8 cellular contexts compared by ENCODE assay signal in the genomic region with DNA sequence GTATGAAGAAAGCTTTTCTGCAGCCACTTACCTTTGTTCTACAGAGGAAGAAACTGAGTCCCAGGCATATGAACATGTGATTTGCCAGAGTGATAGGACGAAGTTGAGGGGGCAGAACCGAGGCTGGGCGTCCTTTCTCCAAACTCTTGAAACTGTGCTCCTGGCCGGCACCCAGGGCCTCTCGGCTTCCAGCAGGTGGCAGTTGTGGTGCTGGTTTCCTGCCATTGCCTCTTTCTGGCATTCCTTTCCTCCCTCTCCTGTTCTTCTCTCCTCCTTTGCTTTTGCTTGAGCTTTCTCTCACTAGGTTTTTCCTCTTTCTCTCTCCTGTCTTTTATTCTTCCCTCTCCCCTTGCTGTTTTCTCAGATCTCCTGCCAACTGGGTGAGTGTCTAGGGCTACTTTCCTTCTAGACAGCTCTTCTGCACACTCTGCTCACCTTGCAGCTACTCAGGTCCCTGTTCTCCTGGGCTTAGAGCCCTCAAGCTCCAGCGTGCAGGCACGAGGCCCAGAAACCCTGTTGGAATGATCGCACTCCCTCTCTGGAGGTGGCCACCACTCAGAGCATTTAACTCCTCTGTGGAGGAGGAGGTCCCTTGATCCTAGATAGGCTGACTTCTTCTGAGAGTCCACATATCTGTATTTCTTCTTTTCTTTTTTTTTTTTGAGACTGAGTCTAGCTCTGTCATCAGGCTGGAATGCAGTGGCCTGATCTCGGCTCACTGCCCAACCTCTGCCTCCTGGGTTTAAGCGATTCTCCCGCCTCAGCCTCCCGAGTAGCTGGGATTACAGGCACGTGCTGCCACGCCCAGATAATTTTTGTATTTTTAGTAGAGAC. TPM values are rescaled to one million over a fixed set of nuclear protein-coding genes. Genes with fewer than 3 reads are reported as not detected.
DNase-seq lines count a peak whose midpoint lies in the region; FAIRE-seq and TF ChIP-seq lines count a peak whose summit lies in the region.

No MANE protein-coding gene starts in this region.

- no peak overlapping the region for H2BK12ac ChIP-seq in H1 (ENCODE audit: low read depth, low read length)

- H2BK120ac ChIP-seq in H1 (replicated peaks; ENCODE audit: low read depth, low read length): no peak overlapping the region

- no peak overlapping the region for H3K18ac ChIP-seq in H1 (ENCODE audit: extremely low read depth, low read length)

- peak; percentile 63 to 67 for TF ChIP-seq RAD21 in H1 (IDR thresholded peaks at IDR 0.05 in 1 of 2, conservative IDR thresholded peaks at IDR 0.05 in 1 of 2; ENCODE audit: low read depth in 2 of 2, low read length in 2 of 2)

- H3K27me3 ChIP-seq in H1 (replicated peaks in 1 of 4; ENCODE audit: control insufficient read depth in 3 of 4, extremely low read depth in 1 of 4, insufficient read depth in 3 of 4, low read length in 3 of 4): no peaks in the 10 kb centered on the region

- no peak overlapping the region for H3K23ac ChIP-seq in H1 (ENCODE audit: insufficient read length)

- H3K56ac ChIP-seq in H1 (replicated peaks; ENCODE audit: insufficient read length, low read depth, low read length): no peak overlapping the region

- 70% methylated on average over 14 of the region's 14 CpGs; no CpG with 5 or more reads in 1 of the 2 experiments for WGBS in H1 (ENCODE audit: extremely low coverage in 1 of 2, insufficient coverage in 1 of 2, insufficient read length in 1 of 2, insufficient replicate concordance in 2 of 2, low coverage in 1 of 2, low lambda C conversion rate in 2 of 2, missing lambda C conversion rate in 1 of 2), 2 experiments

- TF ChIP-seq EP300 in H1 (IDR thresholded peaks at IDR 0.05; ENCODE audit: borderline replicate concordance in 1 of 2, low read depth in 2 of 2, low read length in 2 of 2): no peak

- H3K36me3 ChIP-seq in H1 (ENCODE audit: control insufficient read depth in 2 of 4, insufficient read depth in 4 of 4, low read length in 3 of 4): no peaks in the 10 kb centered on the region

- H4K20me1 ChIP-seq in H1 (replicated peaks in 1 of 2; ENCODE audit: control insufficient read depth in 1 of 2, insufficient read depth in 2 of 2, low read length in 2 of 2): peaks cover 0 to 5% of the 10 kb centered on the region in 2 experiments

- H3K14ac ChIP-seq in H1 (ENCODE audit: insufficient read length): no peak overlapping the region

- peaks cover 0 to 5% (median 2%) of the 10 kb centered on the region in 4 experiments; a peak in 4 of 7 replicates for H3K4me1 ChIP-seq in H1 (replicated peaks in 1 of 4; ENCODE audit: control insufficient read depth in 3 of 4, insufficient read depth in 4 of 4, low read length in 3 of 4)

- no peak for FAIRE-seq in H1 (lab: Jason Lieb, UNC)

- no peak overlapping the region for H4K91ac ChIP-seq in H1 (replicated peaks; ENCODE audit: insufficient read length, low read length)

- no peaks in the 10 kb centered on the region for H3K9me3 ChIP-seq in H1 (ENCODE audit: insufficient read depth in 2 of 2, low read depth in 1 of 2, low read length in 1 of 2)

- H2BK20ac ChIP-seq in H1 (ENCODE audit: low read length): no peak overlapping the region

- CTCF ChIA-PET in H1 (lab: Charles Lee; ENCODE audit: partially characterized antibody): interaction anchor here (0.6 to 8.2 kb wide), 35 partner anchors 9 to 542 kb away, joined by 3 to 249 read pairs (median 4); no protein-coding TSS in a partner anchor

- no peak overlapping the region for H3K9ac ChIP-seq in H1 (replicated peaks in 1 of 4; ENCODE audit: extremely low read depth in 1 of 4, low read depth in 3 of 4, low read length in 3 of 4)

- H2AFZ ChIP-seq in H1 (ENCODE audit: low read length): no peak overlapping the region

- no peaks in the 10 kb centered on the region; the same call in 1 of the 2 replicates for H3K79me1 ChIP-seq in H1 (ENCODE audit: low read depth, low read length)

- H2BK15ac ChIP-seq in H1 (ENCODE audit: low read length): no peak overlapping the region

- no peak overlapping the region for H4K8ac ChIP-seq in H1 (ENCODE audit: extremely low read depth, insufficient read depth, low read length)

- no peak overlapping the region for H4K5ac ChIP-seq in H1 (ENCODE audit: insufficient read length, low read depth, low read length)

- H3K4ac ChIP-seq in H1 (replicated peaks; ENCODE audit: insufficient read length, low read depth, low read length): no peak overlapping the region

- no peak overlapping the region for H3K4me3 ChIP-seq in H1 (ENCODE audit: extremely low read depth in 1 of 4, insufficient read depth in 2 of 4, low read depth in 3 of 4, low read length in 4 of 4)

- no peak overlapping the region for H3K27ac ChIP-seq in H1 (ENCODE audit: low read depth, low read length)

- peak; percentile 65 to 78 (median 73) for TF ChIP-seq CTCF in H1 (IDR thresholded peaks at IDR 0.05; ENCODE audit: control extremely low read depth in 1 of 3, insufficient read depth in 1 of 3, low read depth in 1 of 3, low read length in 3 of 3)

- no peak for TF ChIP-seq POLR2A in H1 (IDR thresholded peaks at IDR 0.05; ENCODE audit: control extremely low read depth in 1 of 2, low read depth in 2 of 2, low read length in 2 of 2)

- H2AK5ac ChIP-seq in H1 (ENCODE audit: low read depth, low read length): no peak overlapping the region

- H3K23me2 ChIP-seq in H1 (ENCODE audit: low read depth, low read length): no peaks in the 10 kb centered on the region

- peak; percentile 1 for DNase-seq in DMS79 treated with DMSO at 0.1 percent for 48 hours (lab: John Stamatoyannopoulos, UW)
- peak; percentile 80 for DNase-seq in NCI-H226
- peak; percentile 31 to 59 for DNase-seq in H1 (ENCODE audit: low read depth in 1 of 2, low spot score in 2 of 2)
- DNase-seq in midbrain (lab: John Stamatoyannopoulos, UW): peak; percentile 47
- DNase-seq in activated CD8-positive, alpha-beta memory T cell treated with anti-CD3 and anti-CD28 coated beads, Interleukin-2, amount 50 U/mL, for 4 hours: no peak
- DNase-seq in stimulated activated CD4-positive, alpha-beta T cell treated with anti-CD3 and anti-CD28 coated beads, Interleukin-4, amount 100 ng/mL, for 24 hours: no peak
- DNase-seq in SKM-1 treated with dmso at 0.1 percent for 144 hours (lab: John Stamatoyannopoulos, UW; ENCODE audit: unreplicated experiment): no peak
- DNase-seq in ecto neural progenitor cell (ENCODE audit: low spot score): no peak

- POLR2A ChIA-PET in H1 (lab: Charles Lee; ENCODE audit: partially characterized antibody): interaction anchor here (0.7 kb wide), 1 partner anchor 17 kb away, joined by 3 read pairs; no protein-coding TSS in a partner anchor

- H3K4me2 ChIP-seq in H1 (ENCODE audit: insufficient read depth in 1 of 2, low read depth in 2 of 2, low read length in 2 of 2): no peak overlapping the region

- peaks cover 0 to 4% of the 10 kb centered on the region in 2 experiments; a peak in 1 of 4 replicates for H3K79me2 ChIP-seq in H1 (ENCODE audit: control insufficient read depth in 1 of 2, insufficient read depth in 2 of 2, low read length in 2 of 2)

- H2BK5ac ChIP-seq in H1 (ENCODE audit: low read depth, low read length): peak overlapping the region; percentile 56; the same call in 1 of the 2 replicates

TF ChIP-seq in H1, 55 proteins besides CTCF, POLR2A, EP300 and RAD21:
- TF ChIP-seq EGR1 (IDR thresholded peaks at IDR 0.05; ENCODE audit: borderline replicate concordance, low read depth, low read length): no peak
- peak; percentile 28; the same call in 1 of the 2 replicates for TF ChIP-seq TEAD4 (IDR thresholded peaks at IDR 0.05; ENCODE audit: low read depth, low read length)
- 0 out of 2 replicates have a peak, but pooled peaks have one; percentile 23 for TF ChIP-seq YY1 (IDR thresholded peaks at IDR 0.05; ENCODE audit: low read depth, low read length)
TF ChIP-seq in H1: peak in this region for 2.

RNA-seq across cellular contexts. Expression of a gene that starts 26.2 kb away (rescaled TPM):
- 32.7 and 35.4 TPM in 2 replicates for total RNA-seq in H1 (2021; fragmentation: NEBNext Ultra II Directional; extraction: Animal tissue kit (Norgen Biotek cat#: 25700))
- polyA plus RNA-seq in H1 (2011; rRNA removed): 21.3 and 25.8 TPM in 2 replicates
- polyA plus RNA-seq in H1 (2011; cell fraction: cytosol; rRNA removed): 23.4 TPM
- polyA plus RNA-seq in H1 (2011; cell fraction: nucleus; rRNA removed): 39.0 TPM
- 21.0 to 24.1 TPM (median 22.8 TPM) in 4 replicates for polyA plus RNA-seq in H1 (2012, experiment 1 of 2)
- 7.7 TPM for polyA plus RNA-seq in H1 (2012, experiment 2 of 2)
- 18.1 TPM for polyA plus RNA-seq in H1 (2013, experiment 1 of 2)
- 18.5 TPM for polyA plus RNA-seq in H1 (2013, experiment 2 of 2)
- polyA minus RNA-seq in H1 (2011; rRNA and poly(A)+ RNA removed): 36.0 and 42.3 TPM in 2 replicates
- polyA minus RNA-seq in H1 (2011; cell fraction: cytosol; rRNA and poly(A)+ RNA removed): 29.4 TPM
- 33.6 TPM for polyA minus RNA-seq in H1 (2011; cell fraction: nucleus; rRNA and poly(A)+ RNA removed)

Comparison
In these comparisons a context has a peak if more than half of its experiments do, and no peak if none do; other contexts are left out.
1. DNase-seq: peak in DMS79 treated with DMSO at 0.1 percent for 48 hours (single experiment), NCI-H226 (single experiment), H1 (2 of 2) and midbrain (single experiment); none in activated CD8-positive, alpha-beta memory T cell treated with anti-CD3 and anti-CD28 coated beads, Interleukin-2, amount 50 U/mL, for 4 hours (single experiment), stimulated activated CD4-positive, alpha-beta T cell treated with anti-CD3 and anti-CD28 coated beads, Interleukin-4, amount 100 ng/mL, for 24 hours (single experiment), SKM-1 treated with dmso at 0.1 percent for 144 hours (single experiment) and ecto neural progenitor cell (single experiment).